In the genomic region with DNA sequence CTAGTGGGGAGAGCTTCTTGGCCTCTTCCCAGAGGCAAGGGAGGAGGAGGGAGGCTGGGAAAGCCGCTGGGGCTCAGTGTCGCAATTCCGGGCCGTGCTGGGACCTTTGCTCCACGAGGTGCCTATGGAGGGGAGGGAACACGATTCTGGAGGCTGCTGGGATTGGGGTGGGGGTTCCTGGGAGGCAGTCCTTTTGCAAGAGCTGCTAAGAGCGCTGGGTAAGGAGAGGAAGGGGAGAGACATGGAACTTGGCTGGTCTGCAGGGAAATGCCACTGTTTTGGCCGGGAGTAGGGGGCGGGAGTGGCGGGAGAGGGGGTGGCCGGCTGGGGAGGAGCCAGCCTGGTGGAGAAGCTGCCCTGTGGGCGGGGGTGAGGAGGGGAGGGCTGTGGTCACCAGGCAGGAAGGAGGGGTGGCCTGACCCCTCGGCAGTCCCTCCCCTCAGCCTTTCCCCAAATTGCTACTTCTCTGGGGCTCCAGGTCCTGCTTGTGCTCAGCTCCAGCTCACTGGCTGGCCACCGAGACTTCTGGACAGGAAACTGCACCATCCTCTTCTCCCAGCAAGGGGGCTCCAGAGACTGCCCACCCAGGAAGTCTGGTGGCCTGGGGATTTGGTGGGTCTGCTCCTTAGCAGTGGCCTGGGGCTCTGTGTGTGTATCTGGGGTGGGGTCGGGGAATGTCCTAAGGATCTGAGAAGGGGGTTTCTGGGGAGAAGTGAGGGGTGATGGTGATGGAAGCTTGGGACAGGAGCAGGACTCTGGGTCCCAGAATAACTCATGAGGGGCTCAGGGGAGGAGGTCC, we compare ENCODE assay signal across 8 cellular contexts. TPM values are rescaled to one million over a fixed set of nuclear protein-coding genes. Genes with fewer than 3 reads are reported as not detected.
DNase-seq lines count a peak whose midpoint lies in the region; TF ChIP-seq lines count a peak whose summit lies in the region.

Gene NR1H3 (plus strand): TSS at position 479 of the 799 bp plus-strand sequence. CDS start 1,221 bp downstream, outside the sequence.

- no peak for DNase-seq in activated naive CD4-positive, alpha-beta T cell treated with anti-CD3 and anti-CD28 coated beads for 36 hours
- no peak for DNase-seq in activated naive CD4-positive, alpha-beta T cell treated with anti-CD3 and anti-CD28 coated beads, Interleukin-2, amount 10 ng/mL, durations not matched to agents 7 days and 5 days
- DNase-seq in SK-N-DZ (ENCODE audit: low spot score): peak; percentile 75
- no peak for DNase-seq in epithelial cell of esophagus (ENCODE audit: low read depth)
- DNase-seq in midbrain (lab: John Stamatoyannopoulos, UW): peak; percentile 48
- peak; percentile 85 for DNase-seq in ureter (ENCODE audit: low spot score)
- DNase-seq in DMS153 (lab: John Stamatoyannopoulos, UW): no peak
- no peak for DNase-seq in SW 1271 (lab: John Stamatoyannopoulos, UW)

- H3K4me3 Mint-ChIP-seq in activated naive CD4-positive, alpha-beta T cell treated with anti-CD3 and anti-CD28 coated beads for 36 hours: no peak within 1 kb of the TSS
- no peak within 1 kb of the TSS for H3K4me3 Mint-ChIP-seq in activated naive CD4-positive, alpha-beta T cell treated with anti-CD3 and anti-CD28 coated beads, Interleukin-2, amount 10 ng/mL, durations not matched to agents 7 days and 5 days

- no peaks in the 10 kb centered on the region for H3K9me3 Mint-ChIP-seq in activated naive CD4-positive, alpha-beta T cell treated with anti-CD3 and anti-CD28 coated beads for 36 hours
- no peaks in the 10 kb centered on the region for H3K9me3 Mint-ChIP-seq in activated naive CD4-positive, alpha-beta T cell treated with anti-CD3 and anti-CD28 coated beads, Interleukin-2, amount 10 ng/mL, durations not matched to agents 7 days and 5 days

- intact Hi-C loops in activated naive CD4-positive, alpha-beta T cell treated with anti-CD3 and anti-CD28 coated beads for 36 hours (cut with micrococcal nuclease): loop anchor here (2.0 kb wide), 1 partner anchor 81 kb away; the partner anchor contains the start of gene ARFGAP2

- peaks cover 8% of the 10 kb centered on the region for H3K4me1 Mint-ChIP-seq in activated naive CD4-positive, alpha-beta T cell treated with anti-CD3 and anti-CD28 coated beads for 36 hours (ENCODE audit: low read depth)
- H3K4me1 Mint-ChIP-seq in activated naive CD4-positive, alpha-beta T cell treated with anti-CD3 and anti-CD28 coated beads, Interleukin-2, amount 10 ng/mL, durations not matched to agents 7 days and 5 days: peaks cover 16% of the 10 kb centered on the region

- no peak within 1 kb of the TSS for H3K4me3 ChIP-seq in epithelial cell of esophagus (ENCODE audit: low read length)

- TF ChIP-seq CTCF in epithelial cell of esophagus (IDR thresholded peaks at IDR 0.05; ENCODE audit: insufficient read depth, low read depth, low read length, missing control alignments): peak; percentile 22

- H3K36me3 Mint-ChIP-seq in activated naive CD4-positive, alpha-beta T cell treated with anti-CD3 and anti-CD28 coated beads for 36 hours (ENCODE audit: low read depth): no peaks in the 10 kb centered on the region
- H3K36me3 Mint-ChIP-seq in activated naive CD4-positive, alpha-beta T cell treated with anti-CD3 and anti-CD28 coated beads, Interleukin-2, amount 10 ng/mL, durations not matched to agents 7 days and 5 days: no peaks in the 10 kb centered on the region

- CTCF ChIA-PET in activated naive CD4-positive, alpha-beta T cell treated with anti-CD3 and anti-CD28 coated beads for 36 hours (lab: Charles Lee): interaction anchor here (2.8 to 4.0 kb wide), 3 partner anchors 8 to 78 kb away, joined by 19 to 56 read pairs (median 23); partner anchors contain the start of genes ACP2 and ARFGAP2
- CTCF ChIA-PET in activated naive CD4-positive, alpha-beta T cell treated with anti-CD3 and anti-CD28 coated beads, Interleukin-2, amount 10 ng/mL, durations not matched to agents 7 days and 5 days (lab: Charles Lee): interaction anchor here (0.9 to 3.9 kb wide), 9 partner anchors 10 to 77 kb away, joined by 3 to 39 read pairs (median 4); partner anchors contain the start of gene ACP2

- no peak within 1 kb of the TSS for H3K27ac Mint-ChIP-seq in activated naive CD4-positive, alpha-beta T cell treated with anti-CD3 and anti-CD28 coated beads for 36 hours
- H3K27ac Mint-ChIP-seq in activated naive CD4-positive, alpha-beta T cell treated with anti-CD3 and anti-CD28 coated beads, Interleukin-2, amount 10 ng/mL, durations not matched to agents 7 days and 5 days: no peak within 1 kb of the TSS

- H3K27me3 Mint-ChIP-seq in activated naive CD4-positive, alpha-beta T cell treated with anti-CD3 and anti-CD28 coated beads for 36 hours (ENCODE audit: low read depth): no peaks in the 10 kb centered on the region
- H3K27me3 Mint-ChIP-seq in activated naive CD4-positive, alpha-beta T cell treated with anti-CD3 and anti-CD28 coated beads, Interleukin-2, amount 10 ng/mL, durations not matched to agents 7 days and 5 days: no peaks in the 10 kb centered on the region

RNA-seq across cellular contexts. Expression of gene NR1H3, which starts in this region (rescaled TPM):
- 10 to 100 TPM; 10.4 to 11.3 TPM for total RNA-seq in activated naive CD4-positive, alpha-beta T cell treated with anti-CD3 and anti-CD28 coated beads for 36 hours
- 9.1 and 11.0 TPM in 2 replicates for polyA plus RNA-seq in SK-N-DZ (2014; cell fraction: cytosol; rRNA removed)
- 18.6 and 23.2 TPM in 2 replicates for polyA plus RNA-seq in SK-N-DZ (2014; cell fraction: nucleus; rRNA removed)
- total RNA-seq in ureter: 71.3 TPM

Comparison
In these comparisons a context has a peak if more than half of its experiments do, and no peak if none do; other contexts are left out.
1. DNase-seq: peak in SK-N-DZ (single experiment), midbrain (single experiment) and ureter (single experiment); none in activated naive CD4-positive, alpha-beta T cell treated with anti-CD3 and anti-CD28 coated beads for 36 hours (single experiment), activated naive CD4-positive, alpha-beta T cell treated with anti-CD3 and anti-CD28 coated beads, Interleukin-2, amount 10 ng/mL, durations not matched to agents 7 days and 5 days (single experiment), epithelial cell of esophagus (single experiment), DMS153 (single experiment) and SW 1271 (0 of 2).